22 cellular contexts compared by ENCODE assay signal in the genomic region with DNA sequence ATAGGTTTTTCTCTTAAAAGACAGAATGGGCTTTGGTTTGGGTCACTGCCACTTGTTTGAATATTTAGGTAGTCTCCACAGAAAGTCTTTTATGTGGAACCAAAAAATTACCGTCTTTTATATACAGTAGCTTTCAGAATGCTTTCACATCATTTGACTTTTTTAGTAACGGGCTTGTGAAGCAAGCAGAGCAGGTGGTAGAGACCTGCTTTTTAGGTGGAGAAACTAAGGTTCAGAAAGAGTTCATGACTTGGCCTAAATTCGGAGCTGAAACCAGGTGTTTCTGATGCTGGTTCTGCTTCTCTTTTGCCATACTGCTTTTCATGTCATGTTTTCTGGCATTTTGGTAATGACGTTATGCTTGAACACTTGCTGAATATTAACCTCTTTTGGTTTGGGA. TPM values are rescaled to one million over a fixed set of nuclear protein-coding genes. Genes with fewer than 3 reads are reported as not detected.
DNase-seq lines count a peak whose midpoint lies in the region; ATAC-seq, FAIRE-seq and TF ChIP-seq lines count a peak whose summit lies in the region.
"Had no signal": no experiment of that assay in that cellular context is flagged by ENCODE, and none has a peak within 500 bp of the region (broad histone marks: within the 10 kb centered on the region; RNA-seq: fewer than 3 reads in every experiment).

No MANE protein-coding gene starts in this region.

- peak; percentile 5 for FAIRE-seq in GM12891 (lab: Jason Lieb, UNC)
- FAIRE-seq in GM19239 (lab: Jason Lieb, UNC): peak; percentile 52
- FAIRE-seq: bronchial epithelial cell had no signal

- ATAC-seq in HG02588 (IDR thresholded peaks at IDR 0.05; ENCODE audit: unreplicated experiment) (peak; percentile 63), HG03354 (IDR thresholded peaks at IDR 0.05; ENCODE audit: poor library complexity, severe bottlenecking, unreplicated experiment) (peak; percentile 53)
- ATAC-seq: activated T-helper 17 cell treated with anti-CD3 and anti-CD28 coated beads, Interleukin-2, amount 50 U/mL, for 72 hours; natural killer cell; WTC11 had no signal

- TF ChIP-seq POLR2A in GM12891 (IDR thresholded peaks at IDR 0.05; ENCODE audit: low read depth, low read length): no peak

- DNase-seq in GM12891 (ENCODE audit: insufficient read length, low spot score): no peak
- no peak for DNase-seq in GM19239 (ENCODE audit: insufficient read length, low spot score)
- DNase-seq in HPDE6-E6E7 (ENCODE audit: extremely low spot score): no peak
- no peak for DNase-seq in kidney tubule cell (ENCODE audit: low spot score)
- no peak for DNase-seq in CD1c-positive myeloid dendritic cell (ENCODE audit: extremely low spot score)
- DNase-seq in ecto neural progenitor cell (ENCODE audit: low spot score): no peak
- DNase-seq: dorsolateral prefrontal cortex; foreskin melanocyte; GDM1; H9; mesenchymal stem cell; natural killer cell; NCI-H1930; NCI-H524; SIG-M5; stimulated activated CD4-positive, alpha-beta T cell treated with anti-CD3 and anti-CD28 coated beads, Interleukin-2, amount 100 ng/mL, for 48 hours had no signal

TF ChIP-seq in GM12891, 5 proteins besides CTCF, POLR2A, EP300 and RAD21:
- TF ChIP-seq POU2F2 (IDR thresholded peaks at IDR 0.05; ENCODE audit: low read depth, low read length) (no peak), POLR2AphosphoS5 (IDR thresholded peaks at IDR 0.05; ENCODE audit: low read depth, low read length) (no peak), TAF1 (IDR thresholded peaks at IDR 0.05; ENCODE audit: low read depth, low read length) (no peak), PAX5 (IDR thresholded peaks at IDR 0.05; ENCODE audit: insufficient read depth, low read length, severe bottlenecking) (no peak), SPI1 (IDR thresholded peaks at IDR 0.05; ENCODE audit: low read depth, low read length) (no peak)

RNA-seq across cellular contexts. Expression of a gene that starts 36.3 kb away (rescaled TPM):
- polyA plus RNA-seq in GM12891 (2012; ENCODE audit: low read depth, missing spikeins): 98.7 TPM

RNA-seq across cellular contexts. Expression of a gene that starts 51.3 kb away (rescaled TPM):
- polyA plus RNA-seq in GM12891 (2012; ENCODE audit: low read depth, missing spikeins): 0.04 TPM
- polyA plus RNA-seq: CD14-positive monocyte had no signal
